ENCODE assay signal across 8 cellular contexts in the genomic region with DNA sequence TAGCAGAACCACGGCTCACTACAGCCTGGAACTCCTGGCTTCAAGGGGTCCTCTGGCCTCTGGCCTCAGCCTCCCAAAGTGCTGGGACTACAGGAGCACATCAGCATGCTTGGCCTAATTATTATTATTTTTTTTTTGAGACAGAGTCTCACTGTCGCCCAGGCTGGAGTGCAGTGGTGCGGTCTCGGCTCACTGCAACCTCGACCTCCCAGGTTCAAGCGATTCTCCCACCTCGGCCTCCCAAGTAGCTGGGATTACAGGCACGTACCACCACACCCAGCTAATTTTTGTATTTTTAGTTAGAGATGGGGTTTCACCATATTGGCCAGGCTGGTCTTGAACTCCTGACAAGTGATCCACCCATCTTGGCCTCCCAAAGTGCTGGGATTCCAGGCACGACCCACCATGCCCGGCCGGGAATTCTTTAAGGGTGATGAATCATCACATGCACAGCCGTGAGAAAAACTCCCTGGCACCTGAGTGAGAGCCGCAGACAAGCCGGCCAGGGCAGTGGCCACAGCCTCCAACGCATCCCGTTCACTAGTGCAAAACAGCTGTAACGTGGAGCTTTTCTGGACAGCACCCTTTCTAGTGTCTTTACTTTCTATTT. TPM values are rescaled to one million over a fixed set of nuclear protein-coding genes. Genes with fewer than 3 reads are reported as not detected.
DNase-seq lines count a peak whose midpoint lies in the region; ATAC-seq and TF ChIP-seq lines count a peak whose summit lies in the region.
"Not testable (repeated sequence)": the region's sequence is repeated elsewhere in the genome, so short reads cannot be mapped to it uniquely, and the experiment has no call there.

No MANE protein-coding gene starts in this region.

- H3K27me3 Mint-ChIP-seq in activated T-cell treated with anti-CD3 and anti-CD28 coated beads, Interleukin-2, amount 50 U/mL, for 24 hours; stimulated activated naive CD8-positive, alpha-beta T cell treated with anti-CD3 and anti-CD28 coated beads, Interleukin-15, Interleukin-2, amounts not matched to agents 100 ng/mL and 50 ng/mL, for 24 hours: not testable (repeated sequence)

- peaks cover 44% of the 10 kb centered on the region for H3K36me3 Mint-ChIP-seq in activated T-cell treated with anti-CD3 and anti-CD28 coated beads, Interleukin-2, amount 50 U/mL, for 24 hours (ENCODE audit: low read depth)
- not testable (repeated sequence) for H3K36me3 Mint-ChIP-seq in stimulated activated naive CD8-positive, alpha-beta T cell treated with anti-CD3 and anti-CD28 coated beads, Interleukin-15, Interleukin-2, amounts not matched to agents 100 ng/mL and 50 ng/mL, for 24 hours (ENCODE audit: low read depth)

- H3K27ac ChIP-seq in HCT116 (ENCODE audit: low read depth, low read length), result peak overlapping the region; percentile 10; the same call in 1 of the 2 replicates
- H3K27ac ChIP-seq in Peyer's patch, result peak overlapping the region; percentile 49 to 99 (median 74)

- CTCF ChIA-PET in HCT116 (lab: Charles Lee), result not testable (repeated sequence)

- H3K4me3 Mint-ChIP-seq in activated T-cell treated with anti-CD3 and anti-CD28 coated beads, Interleukin-2, amount 50 U/mL, for 24 hours, result peak overlapping the region; percentile 93
- H3K4me3 Mint-ChIP-seq in stimulated activated naive CD8-positive, alpha-beta T cell treated with anti-CD3 and anti-CD28 coated beads, Interleukin-15, Interleukin-2, amounts not matched to agents 100 ng/mL and 50 ng/mL, for 24 hours, result peak overlapping the region; percentile 80

- not testable (repeated sequence) for TF ChIP-seq CTCF in HCT116 (IDR thresholded peaks at IDR 0.05 in 2 of 3, conservative IDR thresholded peaks at IDR 0.05 in 1 of 3; ENCODE audit: borderline replicate concordance in 1 of 3, insufficient read depth in 1 of 3, low read depth in 2 of 3, low read length in 2 of 3); Peyer's patch (IDR thresholded peaks at IDR 0.05); cardiac fibroblast (IDR thresholded peaks at IDR 0.05; ENCODE audit: low read depth, low read length)

- POLR2A ChIA-PET in HCT116 (lab: Charles Lee), result not testable (repeated sequence)

- peak overlapping the region; percentile 75 for H3K4me2 ChIP-seq in HCT116 (ENCODE audit: low read length)

- H3K9ac ChIP-seq in HCT116 (ENCODE audit: low read length), result peak overlapping the region; percentile 96

- peak; percentile 80 for DNase-seq in AG20443 (ENCODE audit: low spot score)
- DNase-seq in HCT116 (ENCODE audit: low read depth, low spot score), result peak; percentile 43
- DNase-seq in Peyer's patch, result peak in 1 of 3 donors; percentile 58
- DNase-seq in activated T-cell treated with anti-CD3 and anti-CD28 coated beads, Interleukin-2, amount 50 U/mL, for 24 hours, result not testable (repeated sequence)
- peak; percentile 84 to 90 for DNase-seq in cardiac fibroblast (ENCODE audit: low read depth in 2 of 2)
- DNase-seq in left cardiac atrium, result peak; percentile 52
- DNase-seq in myocyte (ENCODE audit: low read depth), result peak; percentile 90

- H4K20me1 ChIP-seq in HCT116 (ENCODE audit: insufficient read depth), result peaks cover 56% of the 10 kb centered on the region

- H3K79me2 ChIP-seq in HCT116 (ENCODE audit: insufficient read depth, low read length), result peaks cover 99% of the 10 kb centered on the region

- not testable (repeated sequence) for H3K9me3 Mint-ChIP-seq in activated T-cell treated with anti-CD3 and anti-CD28 coated beads, Interleukin-2, amount 50 U/mL, for 24 hours; stimulated activated naive CD8-positive, alpha-beta T cell treated with anti-CD3 and anti-CD28 coated beads, Interleukin-15, Interleukin-2, amounts not matched to agents 100 ng/mL and 50 ng/mL, for 24 hours

- TF ChIP-seq RAD21 in HCT116 (IDR thresholded peaks at IDR 0.05; ENCODE audit: low read depth), result not testable (repeated sequence)

- peaks cover 80% of the 10 kb centered on the region for H3K4me1 Mint-ChIP-seq in activated T-cell treated with anti-CD3 and anti-CD28 coated beads, Interleukin-2, amount 50 U/mL, for 24 hours (ENCODE audit: low read depth)
- peaks cover 87% of the 10 kb centered on the region for H3K4me1 Mint-ChIP-seq in stimulated activated naive CD8-positive, alpha-beta T cell treated with anti-CD3 and anti-CD28 coated beads, Interleukin-15, Interleukin-2, amounts not matched to agents 100 ng/mL and 50 ng/mL, for 24 hours (ENCODE audit: low read depth)

- RAD21 ChIA-PET in HCT116 (lab: Charles Lee; ENCODE audit: low non-redundant PET in 1 of 2, low total read pairs in 2 of 2, uncharacterized antibody in 2 of 2, unreplicated experiment in 2 of 2), result not testable (repeated sequence)

- H3K4me1 ChIP-seq in HCT116 (ENCODE audit: control insufficient read depth in 1 of 2, insufficient read depth in 2 of 2, low read length in 2 of 2), result peaks cover 46 to 69% of the 10 kb centered on the region in 2 experiments
- H3K4me1 ChIP-seq in Peyer's patch, result peaks cover 7 to 87% (median 42%) of the 10 kb centered on the region in 4 donors

- H3K27me3 ChIP-seq in HCT116 (ENCODE audit: insufficient read depth, low read length); Peyer's patch: not testable (repeated sequence)

- ATAC-seq in HCT116, result peak; percentile 24; the same call in 1 of the 2 replicates
- ATAC-seq in left cardiac atrium, result peak in 1 of 2 donors; percentile 37

- H2AFZ ChIP-seq in HCT116 (ENCODE audit: low read depth, low read length, poor library complexity, severe bottlenecking), result not testable (repeated sequence)

- peak overlapping the region; percentile 93 for H3K27ac Mint-ChIP-seq in activated T-cell treated with anti-CD3 and anti-CD28 coated beads, Interleukin-2, amount 50 U/mL, for 24 hours
- peak overlapping the region; percentile 94 for H3K27ac Mint-ChIP-seq in stimulated activated naive CD8-positive, alpha-beta T cell treated with anti-CD3 and anti-CD28 coated beads, Interleukin-15, Interleukin-2, amounts not matched to agents 100 ng/mL and 50 ng/mL, for 24 hours

- not testable (repeated sequence) for H3K9me3 ChIP-seq in HCT116 (ENCODE audit: control insufficient read depth in 1 of 2, insufficient read depth in 1 of 2, low read depth in 1 of 2, low read length in 2 of 2); Peyer's patch

- not testable (repeated sequence) for TF ChIP-seq POLR2A in HCT116 (IDR thresholded peaks at IDR 0.05; ENCODE audit: borderline replicate concordance, extremely low read depth, insufficient read depth, insufficient read length)
- peak; percentile 35 to 38 for TF ChIP-seq POLR2A in Peyer's patch (IDR thresholded peaks at IDR 0.05)

- intact Hi-C loops in HCT116 (cut with micrococcal nuclease); left cardiac atrium (cut with DNase I): not testable (repeated sequence)

- H3K4me3 ChIP-seq in HCT116 (replicated peaks in 1 of 2; ENCODE audit: low read depth in 1 of 2, low read length in 2 of 2) (peak overlapping the region in 1 of 2 experiments; percentile 71; a peak in 1 of 4 replicates), Peyer's patch (peak overlapping the region in 3 of 4 donors; percentile 7 to 97 (median 29))
- not testable (repeated sequence) for H3K4me3 ChIP-seq in cardiac fibroblast (replicated peaks in 1 of 2; ENCODE audit: low read depth in 2 of 2, low read length in 2 of 2)

- H3K9me2 ChIP-seq in HCT116 (ENCODE audit: insufficient read depth), result not testable (repeated sequence)

- not testable (repeated sequence) for H3K36me3 ChIP-seq in HCT116 (ENCODE audit: control insufficient read depth in 1 of 2, insufficient read depth in 2 of 2, low read length in 2 of 2); Peyer's patch

- not testable (repeated sequence) for BruUV-seq in HCT116 (replicated peaks; lab: Mats Ljungman, UMichigan)

TF ChIP-seq in HCT116, 20 proteins besides CTCF, POLR2A, EP300 and RAD21:
- TF ChIP-seq JUND (IDR thresholded peaks at IDR 0.05) (0 out of 2 replicates have a peak, but pooled peaks have one; percentile 22), FOSL1 (IDR thresholded peaks at IDR 0.05; ENCODE audit: low read depth) (peak; percentile 34), POLR2AphosphoS5 (IDR thresholded peaks at IDR 0.05; ENCODE audit: low read depth, low read length) (0 out of 2 replicates have a peak, but pooled peaks have one; percentile 29)

RNA-seq across cellular contexts. Expression of a gene that starts 3.1 kb away (rescaled TPM):
- total RNA-seq in HCT116 (2021; ENCODE audit: unreplicated experiment) (41.4 TPM), Peyer's patch (100 to 1,000 TPM in 2 of 4 donors, 10 to 100 TPM in 2; 72.5 to 143 (median 105) TPM), left cardiac atrium (10 to 100 TPM; 33.8 to 39.1 TPM), myocyte (31.9 and 33.8 TPM in 2 replicates)
- 18.9 and 21.9 TPM in 2 replicates for polyA plus RNA-seq in HCT116 (2012)
- polyA plus RNA-seq in myocyte (2012), result 20.8 TPM

RNA-seq across cellular contexts. Expression of a gene that starts 14.8 kb away (rescaled TPM):
- total RNA-seq in HCT116 (2021; ENCODE audit: unreplicated experiment), result 35.6 TPM
- polyA plus RNA-seq in HCT116 (2012), result 22.1 and 24.1 TPM in 2 replicates
- 10 to 100 TPM; 22.3 to 26.5 (median 24.0) TPM for total RNA-seq in Peyer's patch
- 10 to 100 TPM; 16.8 to 20.2 TPM for total RNA-seq in left cardiac atrium
- 27.9 and 28.8 TPM in 2 replicates for total RNA-seq in myocyte
- polyA plus RNA-seq in myocyte (2012), result 29.8 TPM

RNA-seq across cellular contexts. Expression of a gene that starts 29.3 kb away (rescaled TPM):
- 37.6 TPM for total RNA-seq in HCT116 (2021; ENCODE audit: unreplicated experiment)
- 24.4 and 24.9 TPM in 2 replicates for polyA plus RNA-seq in HCT116 (2012)
- 10 to 100 TPM in 1 of 4 donors, 1 to 10 TPM in 3; 3.8 to 19.0 (median 5.2) TPM for total RNA-seq in Peyer's patch
- total RNA-seq in left cardiac atrium, result 1 to 10 TPM; 2.1 to 5.7 TPM
- total RNA-seq in myocyte, result 0.16 TPM in 1 of 2 replicates, not detected in the other
- polyA plus RNA-seq in myocyte (2012), result 0.03 TPM
